9 cellular contexts compared by ENCODE assay signal in genomic region chr2:182870227-182870626, GRCh38. TPM values are rescaled to one million over a fixed set of nuclear protein-coding genes. Genes with fewer than 3 reads are reported as not detected.
DNase-seq lines count a peak whose midpoint lies in the region; ATAC-seq and TF ChIP-seq lines count a peak whose summit lies in the region.
"Had no signal": no experiment of that assay in that cellular context is flagged by ENCODE, and none has a peak within 500 bp of the region (broad histone marks: within the 10 kb centered on the region; RNA-seq: fewer than 3 reads in every experiment).

No MANE protein-coding gene starts in this region.

- H3K9ac ChIP-seq in endodermal cell (ENCODE audit: extremely low read depth, low read length, poor library complexity, severe bottlenecking): no peak overlapping the region

- DNase-seq in A673 (ENCODE audit: low spot score) (peak; percentile 64), GM10266 (ENCODE audit: extremely low spot score) (peak; percentile 27), NCI-H69 (lab: John Stamatoyannopoulos, UW) (peak; percentile 72), endodermal cell (peak; percentile 90), H4 (ENCODE audit: low spot score) (no peak), psoas muscle (no peak)

- H3K27ac ChIP-seq in A673 (ENCODE audit: low read depth, low read length, poor library complexity, severe bottlenecking) (no peak overlapping the region), endodermal cell (ENCODE audit: low read depth, low read length) (no peak overlapping the region), psoas muscle (no peak overlapping the region)
- H3K27ac ChIP-seq: esophagus muscularis mucosa had no signal

- BruUV-seq in A673 (replicated peaks; lab: Mats Ljungman, UMichigan): no TSS peak

- POLR2A ChIA-PET in A673 (lab: Charles Lee; ENCODE audit: low non-redundant PET): no interaction called here

- no peaks in the 10 kb centered on the region for H3K27me3 ChIP-seq in A673 (replicated peaks; ENCODE audit: insufficient read depth, low read depth, low read length, poor library complexity)
- H3K27me3 ChIP-seq in endodermal cell (ENCODE audit: control insufficient read depth, insufficient read depth, low read length, poor library complexity, severe bottlenecking): no peaks in the 10 kb centered on the region
- peaks cover 0 to 10% (median 0%) of the 10 kb centered on the region in 3 donors for H3K27me3 ChIP-seq in psoas muscle (ENCODE audit: insufficient read depth in 3 of 3, low read length in 2 of 3)
- H3K27me3 ChIP-seq: esophagus muscularis mucosa had no signal

- no peak for ATAC-seq in psoas muscle
- ATAC-seq in HG03097 (IDR thresholded peaks at IDR 0.05; ENCODE audit: low FRiP score, unreplicated experiment): no peak
- no peak for ATAC-seq in HG02678 (IDR thresholded peaks at IDR 0.05; ENCODE audit: unreplicated experiment)

- H3K27me3 Mint-ChIP-seq in endodermal cell (ENCODE audit: insufficient read depth): peaks cover 12% of the 10 kb centered on the region

- no peak overlapping the region for H3K4me3 Mint-ChIP-seq in endodermal cell

- H3K4me1 Mint-ChIP-seq in endodermal cell: peaks cover 21% of the 10 kb centered on the region

- intact Hi-C loops in A673 (cut with micrococcal nuclease; ENCODE audit: unreplicated experiment): no loop called here
- intact Hi-C loops in psoas muscle (cut with DNase I): no loop called here

- no peak overlapping the region for H3K4me3 ChIP-seq in A673 (ENCODE audit: low read depth, low read length, poor library complexity, severe bottlenecking)
- H3K4me3 ChIP-seq in endodermal cell (ENCODE audit: low read length): no peak overlapping the region
- H3K4me3 ChIP-seq in psoas muscle: no peak overlapping the region
- H3K4me3 ChIP-seq: esophagus muscularis mucosa had no signal

- no peaks in the 10 kb centered on the region for H3K36me3 ChIP-seq in A673 (ENCODE audit: insufficient read depth, low read length, poor library complexity, severe bottlenecking)
- no peaks in the 10 kb centered on the region for H3K36me3 ChIP-seq in endodermal cell (ENCODE audit: control insufficient read depth, insufficient read depth, low read length)
- H3K36me3 ChIP-seq in psoas muscle (ENCODE audit: insufficient read depth in 1 of 2, low read depth in 1 of 2): no peaks in the 10 kb centered on the region
- H3K36me3 ChIP-seq: esophagus muscularis mucosa had no signal

- H3K36me3 Mint-ChIP-seq in endodermal cell (ENCODE audit: low read depth): peaks cover 3% of the 10 kb centered on the region

- H3K4me1 ChIP-seq in A673 (ENCODE audit: insufficient read depth, low read length, poor library complexity, severe bottlenecking): peaks cover 14% of the 10 kb centered on the region
- peaks cover 7% of the 10 kb centered on the region for H3K4me1 ChIP-seq in endodermal cell (ENCODE audit: control insufficient read depth, insufficient read depth, low read length)
- H3K4me1 ChIP-seq in psoas muscle: peaks cover 10% of the 10 kb centered on the region

- no peak overlapping the region for H3K27ac Mint-ChIP-seq in endodermal cell

- 17% methylated on average over 1 of the region's 1 CpG; no CpG with 5 or more reads in 1 of the 2 experiments for WGBS in endodermal cell (ENCODE audit: insufficient coverage in 1 of 2, insufficient read length in 1 of 2), 2 experiments
- WGBS in psoas muscle, 3 donors: 8 to 25% (median 18%) methylated on average over 1 of the region's 1 CpG

- no peaks in the 10 kb centered on the region for H3K9me3 ChIP-seq in A673 (ENCODE audit: low read depth, low read length, poor library complexity, severe bottlenecking)
- H3K9me3 ChIP-seq in endodermal cell (ENCODE audit: control insufficient read depth, low read length): peaks cover 5% of the 10 kb centered on the region
- H3K9me3 ChIP-seq in psoas muscle: no peaks in the 10 kb centered on the region
- H3K9me3 ChIP-seq: esophagus muscularis mucosa had no signal

- H3K9me3 Mint-ChIP-seq in endodermal cell: peaks cover 5% of the 10 kb centered on the region

- peak; percentile 78 for TF ChIP-seq CTCF in A673 (conservative IDR thresholded peaks at IDR 0.05; ENCODE audit: low read depth, low read length)
- TF ChIP-seq CTCF in GM10266 (IDR thresholded peaks at IDR 0.05; ENCODE audit: control insufficient read depth, insufficient read depth, low read depth, missing control alignments): peak; percentile 31
- peak; percentile 92 for TF ChIP-seq CTCF in endodermal cell (conservative IDR thresholded peaks at IDR 0.05)
- no peak for TF ChIP-seq CTCF in psoas muscle (IDR thresholded peaks at IDR 0.05)

- CTCF ChIA-PET in A673 (lab: Charles Lee): interaction anchor here (0.5 kb wide), 1 partner anchor 244 kb away, joined by 3 read pairs; no protein-coding TSS in a partner anchor

RNA-seq across cellular contexts. Expression of gene FRZB, which starts 3.8 kb away (rescaled TPM):
- total RNA-seq in A673 (2021) (1.8 and 3.6 TPM in 2 replicates), endodermal cell (100 to 1,000 TPM in 1 of 2 donors, 10 to 100 TPM in 1; 54.8 to 107 TPM), psoas muscle (10 to 100 TPM in 1 of 4 donors, 1 to 10 TPM in 3; 1.3 to 19.8 (median 3.0) TPM)
- 38.5 TPM for polyA plus RNA-seq in endodermal cell (2013, experiment 1 of 2)
- 42.6 TPM for polyA plus RNA-seq in endodermal cell (2013, experiment 2 of 2)
- total RNA-seq in H4 (2014; rRNA removed; shearing (Covaris generic)): 0.08 and 0.10 TPM in 2 replicates
- 1 to 10 TPM in 2 of 3 donors, under 1 TPM in 1; 0.57 to 3.1 (median 2.7) TPM for polyA plus RNA-seq in psoas muscle

Comparison
In these comparisons a context has a peak if more than half of its experiments do, and no peak if none do; other contexts are left out.
1. DNase-seq: peak in A673 (single experiment), GM10266 (single experiment), NCI-H69 (single experiment) and endodermal cell (single experiment); none in H4 (single experiment) and psoas muscle (0 of 2).